8 cellular contexts compared by ENCODE assay signal in the genomic region with DNA sequence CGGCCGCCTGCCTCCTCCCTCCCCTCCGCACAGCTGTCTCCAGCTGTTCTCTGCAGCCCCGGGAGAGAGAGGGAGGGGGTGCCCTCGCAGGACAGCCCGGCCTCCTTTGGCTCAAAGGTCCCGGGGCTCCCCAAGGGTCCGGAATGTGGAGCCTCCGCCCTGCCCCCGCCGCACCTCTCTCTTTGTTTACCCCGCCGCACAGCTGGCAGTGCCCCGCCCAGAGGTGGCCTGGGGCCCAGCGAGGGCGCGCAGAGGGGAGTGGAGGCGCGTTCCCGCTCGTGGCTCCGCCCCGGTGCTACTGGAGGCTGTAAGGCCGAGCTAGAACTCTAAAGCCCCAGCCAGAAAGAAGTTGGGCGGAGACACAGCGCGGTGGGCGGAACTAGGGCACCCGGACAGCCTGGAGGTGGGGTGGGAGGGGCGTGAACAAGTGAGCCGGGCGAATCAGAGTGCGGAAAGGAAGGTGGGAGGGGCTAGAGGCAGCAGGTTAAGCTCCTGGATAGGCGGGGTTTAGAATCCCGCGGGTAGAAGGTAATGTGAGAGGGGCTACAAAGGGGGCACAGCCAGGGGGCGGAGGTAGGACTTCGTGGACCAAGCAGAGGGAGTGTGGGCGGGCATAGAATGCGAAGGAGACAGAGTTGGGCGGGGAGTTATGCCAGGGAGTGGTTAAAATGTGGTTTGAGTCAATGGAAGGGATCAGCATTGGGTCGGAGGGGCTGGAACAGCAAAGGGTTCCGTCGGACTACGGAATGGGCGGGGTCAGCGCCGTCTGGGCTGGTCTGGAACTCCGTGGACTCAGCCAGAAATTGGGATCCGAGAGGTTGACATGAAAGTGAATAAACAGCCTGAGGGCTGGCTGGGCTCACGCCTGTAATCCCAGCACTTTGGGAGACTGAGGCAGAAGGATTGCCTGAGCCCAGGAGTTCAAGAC. TPM values are rescaled to one million over a fixed set of nuclear protein-coding genes. Genes with fewer than 3 reads are reported as not detected.
DNase-seq lines count a peak whose midpoint lies in the region; ATAC-seq and TF ChIP-seq lines count a peak whose summit lies in the region.

No MANE protein-coding gene starts in this region.

- H3K9me3 ChIP-seq in testis, result no peaks in the 10 kb centered on the region

- H3K27ac Mint-ChIP-seq in activated naive CD4-positive, alpha-beta T cell treated with anti-CD3 and anti-CD28 coated beads, Interleukin-2, amount 50 U/mL, for 72 hours, result peak overlapping the region; percentile 55 to 94
- H3K27ac Mint-ChIP-seq in glutamatergic neuron (ENCODE audit: unreplicated experiment) (no peak overlapping the region), osteocyte (ENCODE audit: unreplicated experiment) (peak overlapping the region; percentile 90)

- H3K27me3 Mint-ChIP-seq in glutamatergic neuron (ENCODE audit: unreplicated experiment) (peaks cover 27% of the 10 kb centered on the region), osteocyte (ENCODE audit: unreplicated experiment) (peaks cover 12% of the 10 kb centered on the region)

- H3K9me3 Mint-ChIP-seq in activated naive CD4-positive, alpha-beta T cell treated with anti-CD3 and anti-CD28 coated beads, Interleukin-2, amount 50 U/mL, for 72 hours, result no peaks in the 10 kb centered on the region
- H3K9me3 Mint-ChIP-seq in glutamatergic neuron (ENCODE audit: unreplicated experiment) (peaks cover 5% of the 10 kb centered on the region), osteocyte (ENCODE audit: unreplicated experiment) (no peaks in the 10 kb centered on the region)

- H3K4me3 Mint-ChIP-seq in glutamatergic neuron (ENCODE audit: unreplicated experiment) (peak overlapping the region; percentile 82), osteocyte (ENCODE audit: unreplicated experiment) (peak overlapping the region; percentile 77)

- 3 to 5% methylated on average over 42 to 51 of the region's 51 CpGs for WGBS in testis, 2 donors

- H3K4me1 Mint-ChIP-seq in glutamatergic neuron (ENCODE audit: low read depth, unreplicated experiment), result peaks cover 14% of the 10 kb centered on the region
- peaks cover 56% of the 10 kb centered on the region for H3K4me1 Mint-ChIP-seq in osteocyte (ENCODE audit: unreplicated experiment)

- TF ChIP-seq CTCF in glutamatergic neuron (IDR thresholded peaks at IDR 0.05; ENCODE audit: partially characterized antibody, unreplicated experiment) (no peak), osteocyte (IDR thresholded peaks at IDR 0.05) (no peak), testis (IDR thresholded peaks at IDR 0.05) (no peak)

- H3K36me3 ChIP-seq in testis (ENCODE audit: low read depth, missing control alignments), result no peaks in the 10 kb centered on the region

- TF ChIP-seq POLR2A in testis (IDR thresholded peaks at IDR 0.05), result no peak

- H3K4me1 ChIP-seq in testis, result peaks cover 54% of the 10 kb centered on the region

- H3K36me3 Mint-ChIP-seq in activated naive CD4-positive, alpha-beta T cell treated with anti-CD3 and anti-CD28 coated beads, Interleukin-2, amount 50 U/mL, for 72 hours, result no peaks in the 10 kb centered on the region
- H3K36me3 Mint-ChIP-seq in glutamatergic neuron (ENCODE audit: unreplicated experiment) (peaks cover 3% of the 10 kb centered on the region), osteocyte (ENCODE audit: unreplicated experiment) (no peaks in the 10 kb centered on the region)

- ATAC-seq in SK-N-SH treated with all-trans-retinoic acid at 6 μM for 48 hours, result peak; percentile 82
- ATAC-seq in activated naive CD4-positive, alpha-beta T cell treated with anti-CD3 and anti-CD28 coated beads, Interleukin-2, amount 50 U/mL, for 72 hours, result peak; percentile 62 to 78

- intact Hi-C loops in testis (cut with DNase I; ENCODE audit: low total_unique reads), result loop anchor here (5.0 kb wide), 1 partner anchor 33 kb away; no protein-coding TSS in a partner anchor

- POLR2A ChIA-PET in HEK293T (lab: Yijun Ruan, JAX), result interaction anchor here (0.6 to 1.4 kb wide), 4 partner anchors 11 to 178 kb away, joined by 3 to 5 read pairs (median 3); partner anchors contain the start of gene SERTAD1

- DNase-seq in GDM1 (lab: John Stamatoyannopoulos, UW) (peak; percentile 90), HEK293T (ENCODE audit: extremely low spot score) (peak; percentile 89), NCI-H1048 (lab: John Stamatoyannopoulos, UW) (peak; percentile 98), glutamatergic neuron (peak; percentile 90), osteocyte (ENCODE audit: extremely low spot score, unreplicated experiment) (peak; percentile 97), testis (peak; percentile 97)
- peak; percentile 89 to 99 for DNase-seq in activated naive CD4-positive, alpha-beta T cell treated with anti-CD3 and anti-CD28 coated beads, Interleukin-2, amount 50 U/mL, for 72 hours (ENCODE audit: low spot score in 2 of 2)

- H3K27ac ChIP-seq in testis, result peak overlapping the region; percentile 78 to 82

- CTCF ChIA-PET in HEK293T (lab: Yijun Ruan, JAX), result interaction anchor here (0.9 to 4.1 kb wide), 11 partner anchors 20 to 140 kb away, joined by 3 to 19 read pairs (median 5); no protein-coding TSS in a partner anchor

- H3K4me3 ChIP-seq in testis, result peak overlapping the region; percentile 2 to 31

- no peaks in the 10 kb centered on the region for H3K27me3 ChIP-seq in testis

TF ChIP-seq in HEK293T, 16 proteins besides CTCF, POLR2A, EP300 and RAD21:
- no peak for TF ChIP-seq FOXM1 (IDR thresholded peaks at IDR 0.05; ENCODE audit: borderline replicate concordance)
- no peak for TF ChIP-seq ZNF384 (IDR thresholded peaks at IDR 0.05)
- TF ChIP-seq HDGF (IDR thresholded peaks at IDR 0.05; ENCODE audit: borderline replicate concordance), result peak; percentile 73; the same call in 1 of the 2 replicates

TF ChIP-seq in SK-N-SH treated with all-trans-retinoic acid at 6 μM for 48 hours, 23 proteins besides CTCF, POLR2A, EP300 and RAD21:
- TF ChIP-seq ZFP3 (CRISPR knock-in tag; IDR thresholded peaks at IDR 0.05) (no peak), TCF4 (CRISPR knock-in tag; IDR thresholded peaks at IDR 0.05; ENCODE audit: borderline replicate concordance) (no peak), ESRRG (CRISPR knock-in tag; IDR thresholded peaks at IDR 0.05) (no peak)
- TF ChIP-seq, protein P1, sequence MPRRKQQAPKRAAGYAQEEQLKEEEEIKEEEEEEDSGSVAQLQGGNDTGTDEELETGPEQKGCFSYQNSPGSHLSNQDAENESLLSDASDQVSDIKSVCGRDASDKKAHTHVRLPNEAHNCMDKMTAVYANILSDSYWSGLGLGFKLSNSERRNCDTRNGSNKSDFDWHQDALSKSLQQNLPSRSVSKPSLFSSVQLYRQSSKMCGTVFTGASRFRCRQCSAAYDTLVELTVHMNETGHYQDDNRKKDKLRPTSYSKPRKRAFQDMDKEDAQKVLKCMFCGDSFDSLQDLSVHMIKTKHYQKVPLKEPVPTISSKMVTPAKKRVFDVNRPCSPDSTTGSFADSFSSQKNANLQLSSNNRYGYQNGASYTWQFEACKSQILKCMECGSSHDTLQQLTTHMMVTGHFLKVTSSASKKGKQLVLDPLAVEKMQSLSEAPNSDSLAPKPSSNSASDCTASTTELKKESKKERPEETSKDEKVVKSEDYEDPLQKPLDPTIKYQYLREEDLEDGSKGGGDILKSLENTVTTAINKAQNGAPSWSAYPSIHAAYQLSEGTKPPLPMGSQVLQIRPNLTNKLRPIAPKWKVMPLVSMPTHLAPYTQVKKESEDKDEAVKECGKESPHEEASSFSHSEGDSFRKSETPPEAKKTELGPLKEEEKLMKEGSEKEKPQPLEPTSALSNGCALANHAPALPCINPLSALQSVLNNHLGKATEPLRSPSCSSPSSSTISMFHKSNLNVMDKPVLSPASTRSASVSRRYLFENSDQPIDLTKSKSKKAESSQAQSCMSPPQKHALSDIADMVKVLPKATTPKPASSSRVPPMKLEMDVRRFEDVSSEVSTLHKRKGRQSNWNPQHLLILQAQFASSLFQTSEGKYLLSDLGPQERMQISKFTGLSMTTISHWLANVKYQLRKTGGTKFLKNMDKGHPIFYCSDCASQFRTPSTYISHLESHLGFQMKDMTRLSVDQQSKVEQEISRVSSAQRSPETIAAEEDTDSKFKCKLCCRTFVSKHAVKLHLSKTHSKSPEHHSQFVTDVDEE (CRISPR knock-in tag; IDR thresholded peaks at IDR 0.05), result peak; percentile 49; the same call in 1 of the 2 replicates

RNA-seq across cellular contexts. Expression of gene LTBP4, which starts 2.8 kb away (rescaled TPM):
- total RNA-seq in activated naive CD4-positive, alpha-beta T cell treated with anti-CD3 and anti-CD28 coated beads, Interleukin-2, amount 50 U/mL, for 72 hours, result 100 to 1,000 TPM; 178 to 245 TPM
- total RNA-seq in glutamatergic neuron (ENCODE audit: unreplicated experiment), result 169 TPM
- 85.9 and 93.6 TPM in 2 replicates for total RNA-seq in osteocyte
- 100 to 1,000 TPM; 309 to 417 TPM for total RNA-seq in testis
- 270 TPM for polyA plus RNA-seq in testis (ENCODE audit: insufficient read depth, low read depth, low replicate concordance)

RNA-seq across cellular contexts. Expression of gene SHKBP1, which starts 27.3 kb away (rescaled TPM):
- 100 to 1,000 TPM; 108 to 173 TPM for total RNA-seq in activated naive CD4-positive, alpha-beta T cell treated with anti-CD3 and anti-CD28 coated beads, Interleukin-2, amount 50 U/mL, for 72 hours
- total RNA-seq in glutamatergic neuron (ENCODE audit: unreplicated experiment) (170 TPM), osteocyte (53.3 and 53.8 TPM in 2 replicates), testis (10 to 100 TPM; 35.6 to 56.3 TPM)
- 37.2 TPM for polyA plus RNA-seq in testis (ENCODE audit: insufficient read depth, low read depth, low replicate concordance)

Comparison
In these comparisons a context has a peak if more than half of its experiments do, and no peak if none do; other contexts are left out.
1. Peak in every context shown above with its lines: DNase-seq, ATAC-seq, H3K4me3 ChIP-seq and H3K27ac ChIP-seq.